In the genomic region with DNA sequence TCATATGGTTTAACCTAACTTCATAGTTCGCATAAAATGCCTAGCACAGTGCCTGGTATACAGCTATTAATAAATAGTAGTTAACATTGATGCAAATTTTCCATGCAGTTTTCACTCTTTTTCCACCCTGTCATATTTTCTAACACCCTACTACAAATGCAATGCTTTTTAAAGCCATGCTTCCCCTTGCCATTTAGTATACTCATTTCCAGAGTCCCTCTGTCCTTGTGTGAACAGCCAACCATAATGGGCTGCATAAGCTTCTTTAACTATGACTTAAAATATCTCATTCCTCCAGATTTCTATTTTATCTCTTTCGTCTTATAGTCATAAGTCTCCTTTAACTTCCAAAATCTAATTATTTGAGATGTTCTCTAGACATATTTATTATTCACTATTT, we compare ENCODE assay signal across 34 cellular contexts.
"Had no signal": no experiment of that assay in that cellular context is flagged by ENCODE, and none has a peak within 500 bp of the region (broad histone marks: within the 10 kb centered on the region; RNA-seq: fewer than 3 reads in every experiment).

No MANE protein-coding gene starts in this region.

- H3K27ac ChIP-seq: ascending aorta, cardiac muscle cell, VCaP had no signal

- H3K27me3 ChIP-seq: ascending aorta, cardiac muscle cell had no signal

- H3K27me3 Mint-ChIP-seq: activated CD4-positive, alpha-beta memory T cell treated with anti-CD3 and anti-CD28 coated beads for 36 hours; activated CD4-positive, alpha-beta T cell treated with anti-CD3 and anti-CD28 coated beads, Interleukin-2, amount 10 ng/mL, durations not matched to agents 24 days and 14 days; activated CD8-positive, alpha-beta T cell treated with anti-CD3 and anti-CD28 coated beads for 36 hours; activated naive CD4-positive, alpha-beta T cell treated with anti-CD3 and anti-CD28 coated beads, Interleukin-2, amount 10 ng/mL, durations not matched to agents 7 days and 5 days; activated naive CD4-positive, alpha-beta T cell treated with anti-CD3 and anti-CD28 coated beads, Interleukin-2, amount 50 U/mL, for 24 hours; activated naive CD8-positive, alpha-beta T cell; activated naive CD8-positive, alpha-beta T cell treated with anti-CD3 and anti-CD28 coated beads, Interleukin-2, amount 10 ng/mL, durations not matched to agents 7 days and 5 days; activated naive CD8-positive, alpha-beta T cell treated with anti-CD3 and anti-CD28 coated beads, Interleukin-2, amount 50 U/mL, for 24 hours; central memory CD8-positive, alpha-beta T cell had no signal

- H3K36me3 ChIP-seq: ascending aorta, cardiac muscle cell had no signal

- DNase-seq: activated B cell treated with CpG ODN at 0.5 μM for 24 hours; activated CD4-positive, alpha-beta memory T cell treated with anti-CD3 and anti-CD28 coated beads for 36 hours; activated CD4-positive, alpha-beta T cell treated with anti-CD3 and anti-CD28 coated beads for 4 hours; activated CD4-positive, alpha-beta T cell treated with anti-CD3 and anti-CD28 coated beads, Interleukin-2, amount 10 ng/mL, durations not matched to agents 24 days and 14 days; activated CD4-positive, alpha-beta T cell treated with anti-CD3 and anti-CD28 coated beads, Interleukin-2, amount 50 U/mL, for 1 hour; activated CD4-positive, alpha-beta T cell treated with anti-CD3 and anti-CD28 coated beads, Interleukin-2, amount 50 U/mL, for 4 hours; activated CD4-positive, CD25-positive, alpha-beta regulatory T cell treated with anti-CD3 and anti-CD28 coated beads, Interleukin-2, amount 50 U/mL, for 72 hours; activated CD8-positive, alpha-beta memory T cell treated with anti-CD3 and anti-CD28 coated beads, Interleukin-2, amount 50 U/mL, for 4 hours; activated CD8-positive, alpha-beta T cell treated with anti-CD3 and anti-CD28 coated beads for 36 hours; activated effector memory CD4-positive, alpha-beta T cell treated with Interleukin-2 at 50 U/mL for 16 hours; activated gamma-delta T cell; activated naive CD4-positive, alpha-beta T cell treated with anti-CD3 and anti-CD28 coated beads, Interleukin-2, amount 10 ng/mL, durations not matched to agents 7 days and 5 days; activated naive CD4-positive, alpha-beta T cell treated with Interleukin-2 at 50 U/mL for 16 hours; activated naive CD8-positive, alpha-beta T cell treated with anti-CD3 and anti-CD28 coated beads, Interleukin-2, amount 10 ng/mL, durations not matched to agents 7 days and 5 days; activated naive CD8-positive, alpha-beta T cell treated with anti-CD3 and anti-CD28 coated beads, Interleukin-2, amount 50 U/mL, for 24 hours; activated T-cell treated with anti-CD3 and anti-CD28 coated beads for 4 hours; activated T-cell treated with anti-CD3 and anti-CD28 coated beads, Interleukin-2, amount 50 U/mL, for 1 hour; activated T-cell treated with anti-CD3 and anti-CD28 coated beads, Interleukin-2, amount 50 U/mL, for 48 hours; amygdala; anterior cingulate cortex; caudate nucleus; cerebellar nuclear complex; T-helper 2 cell; T-helper 9 cell had no signal

- H3K9me3 Mint-ChIP-seq: activated B cell treated with CpG ODN at 0.5 μM for 24 hours; activated naive CD8-positive, alpha-beta T cell treated with anti-CD3 and anti-CD28 coated beads, Interleukin-2, amount 10 ng/mL, durations not matched to agents 7 days and 5 days had no signal

- H3K4me3 Mint-ChIP-seq: activated B cell treated with CpG ODN at 0.5 μM for 24 hours; activated CD4-positive, alpha-beta memory T cell treated with anti-CD3 and anti-CD28 coated beads for 36 hours; activated CD4-positive, alpha-beta T cell treated with anti-CD3 and anti-CD28 coated beads, Interleukin-2, amount 10 ng/mL, durations not matched to agents 24 days and 14 days; activated CD8-positive, alpha-beta T cell treated with anti-CD3 and anti-CD28 coated beads for 36 hours; activated naive CD4-positive, alpha-beta T cell treated with anti-CD3 and anti-CD28 coated beads, Interleukin-2, amount 10 ng/mL, durations not matched to agents 7 days and 5 days; activated naive CD4-positive, alpha-beta T cell treated with anti-CD3 and anti-CD28 coated beads, Interleukin-2, amount 50 U/mL, for 24 hours; activated naive CD8-positive, alpha-beta T cell; activated naive CD8-positive, alpha-beta T cell treated with anti-CD3 and anti-CD28 coated beads, Interleukin-2, amount 10 ng/mL, durations not matched to agents 7 days and 5 days; activated naive CD8-positive, alpha-beta T cell treated with anti-CD3 and anti-CD28 coated beads, Interleukin-2, amount 50 U/mL, for 24 hours; brain; central memory CD8-positive, alpha-beta T cell; T-helper 2 cell treated with Interferon-gamma antibody and Interleukin-4, amounts not matched to agents 5 μg/mL and 100 μg/mL, for 36 hours had no signal

- FAIRE-seq: bronchial epithelial cell, TTC549 had no signal

- ATAC-seq: activated CD8-positive, alpha-beta T cell treated with anti-CD3 and anti-CD28 coated beads for 36 hours; activated naive CD8-positive, alpha-beta T cell treated with anti-CD3 and anti-CD28 coated beads, Interleukin-2, amount 50 U/mL, for 24 hours had no signal

- H3K9me3 ChIP-seq: ascending aorta had no signal

- H3K4me1 ChIP-seq: ascending aorta had no signal

- H3K4me1 Mint-ChIP-seq: activated B cell treated with CpG ODN at 0.5 μM for 24 hours; activated CD4-positive, alpha-beta T cell treated with anti-CD3 and anti-CD28 coated beads, Interleukin-2, amount 10 ng/mL, durations not matched to agents 24 days and 14 days; activated naive CD4-positive, alpha-beta T cell treated with anti-CD3 and anti-CD28 coated beads, Interleukin-2, amount 10 ng/mL, durations not matched to agents 7 days and 5 days; activated naive CD4-positive, alpha-beta T cell treated with anti-CD3 and anti-CD28 coated beads, Interleukin-2, amount 50 U/mL, for 24 hours; activated naive CD8-positive, alpha-beta T cell treated with anti-CD3 and anti-CD28 coated beads, Interleukin-2, amount 10 ng/mL, durations not matched to agents 7 days and 5 days; activated naive CD8-positive, alpha-beta T cell treated with anti-CD3 and anti-CD28 coated beads, Interleukin-2, amount 50 U/mL, for 24 hours; brain; central memory CD8-positive, alpha-beta T cell had no signal

- H3K36me3 Mint-ChIP-seq: activated CD4-positive, alpha-beta memory T cell treated with anti-CD3 and anti-CD28 coated beads for 36 hours; activated naive CD4-positive, alpha-beta T cell treated with anti-CD3 and anti-CD28 coated beads, Interleukin-2, amount 10 ng/mL, durations not matched to agents 7 days and 5 days; activated naive CD4-positive, alpha-beta T cell treated with anti-CD3 and anti-CD28 coated beads, Interleukin-2, amount 50 U/mL, for 24 hours; activated naive CD8-positive, alpha-beta T cell; activated naive CD8-positive, alpha-beta T cell treated with anti-CD3 and anti-CD28 coated beads, Interleukin-2, amount 10 ng/mL, durations not matched to agents 7 days and 5 days; brain had no signal

- H3K4me3 ChIP-seq: ascending aorta, cardiac muscle cell had no signal
